38 cellular contexts compared by ENCODE assay signal in the genomic region with DNA sequence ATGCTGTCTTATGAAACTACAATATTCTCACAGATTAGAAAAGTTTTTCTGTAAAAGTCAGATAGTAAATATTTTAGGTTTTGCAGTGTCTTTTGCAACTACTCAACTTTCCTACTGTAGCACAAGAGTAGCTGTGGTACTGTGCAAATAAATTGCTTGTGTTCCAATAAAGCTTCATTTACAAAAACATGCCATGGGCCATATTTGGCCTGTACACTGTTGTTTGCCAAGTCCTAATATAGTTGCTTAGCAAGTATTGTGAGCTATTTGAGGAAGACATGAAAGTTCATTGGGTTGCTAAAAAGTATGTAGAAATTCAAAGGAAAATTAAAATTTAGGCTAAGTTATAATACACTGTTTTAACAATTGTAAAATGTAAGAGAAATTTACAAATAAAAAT.
"Had no signal": no experiment of that assay in that cellular context is flagged by ENCODE, and none has a peak within 500 bp of the region (broad histone marks: within the 10 kb centered on the region; RNA-seq: fewer than 3 reads in every experiment).

No MANE protein-coding gene starts in this region.

- H3K4me3 Mint-ChIP-seq: activated naive CD4-positive, alpha-beta T cell treated with anti-CD3 and anti-CD28 coated beads for 36 hours; activated naive CD4-positive, alpha-beta T cell treated with anti-CD3 and anti-CD28 coated beads, Interleukin-2, amount 10 ng/mL, durations not matched to agents 7 days and 5 days; activated naive CD4-positive, alpha-beta T cell treated with anti-CD3 and anti-CD28 coated beads, Interleukin-2, amount 50 U/mL, for 24 hours; activated naive CD8-positive, alpha-beta T cell; activated naive CD8-positive, alpha-beta T cell treated with anti-CD3 and anti-CD28 coated beads for 36 hours; activated naive CD8-positive, alpha-beta T cell treated with anti-CD3 and anti-CD28 coated beads, Interleukin-2, amount 10 ng/mL, durations not matched to agents 7 days and 5 days; activated naive CD8-positive, alpha-beta T cell treated with anti-CD3 and anti-CD28 coated beads, Interleukin-2, amount 50 U/mL, for 24 hours; activated T-cell treated with anti-CD3 and anti-CD28 coated beads, Interleukin-2, amount 50 U/mL, for 24 hours; activated T-cell treated with anti-CD3 and anti-CD28 coated beads, Interleukin-2, amount 50 U/mL, for 4 hours; activated T-cell treated with anti-CD3 and anti-CD28 coated beads, Interleukin-2, amount 50 U/mL, for 72 hours; activated T-helper 1 cell treated with anti-CD3 and anti-CD28 coated beads, Interleukin-12 subunit alpha, Interleukin-12 subunit beta, Interleukin-2, Interleukin-4 antibody, amounts not matched to agents 30 ng/mL and 10 ng/mL and 1 ng/mL, durations not matched to agents 14 hours and 24 hours and 36 hours; activated T-helper 17 cell treated with anti-CD3 and anti-CD28 coated beads, Interleukin-2, amount 50 U/mL, for 72 hours; brain; central memory CD8-positive, alpha-beta T cell had no signal

- ATAC-seq: activated naive CD4-positive, alpha-beta T cell treated with anti-CD3 and anti-CD28 coated beads, Interleukin-2, amount 50 U/mL, for 72 hours; activated naive CD8-positive, alpha-beta T cell treated with anti-CD3 and anti-CD28 coated beads, Interleukin-2, amount 50 U/mL, for 24 hours; activated T-cell treated with anti-CD3 and anti-CD28 coated beads, Interleukin-2, amount 50 U/mL, for 4 hours; activated T-cell treated with anti-CD3 and anti-CD28 coated beads, Interleukin-2, amount 50 U/mL, for 72 hours; activated T-helper 17 cell treated with anti-CD3 and anti-CD28 coated beads, Interleukin-2, amount 50 U/mL, for 72 hours; body of pancreas had no signal

- H3K9me3 Mint-ChIP-seq: activated naive CD4-positive, alpha-beta T cell treated with anti-CD3 and anti-CD28 coated beads, Interleukin-2, amount 10 ng/mL, durations not matched to agents 7 days and 5 days; activated naive CD4-positive, alpha-beta T cell treated with anti-CD3 and anti-CD28 coated beads, Interleukin-2, amount 50 U/mL, for 24 hours; activated naive CD8-positive, alpha-beta T cell treated with anti-CD3 and anti-CD28 coated beads, Interleukin-2, amount 10 ng/mL, durations not matched to agents 7 days and 5 days; activated naive CD8-positive, alpha-beta T cell treated with anti-CD3 and anti-CD28 coated beads, Interleukin-2, amount 50 U/mL, for 24 hours; activated T-cell treated with anti-CD3 and anti-CD28 coated beads, Interleukin-2, amount 50 U/mL, for 24 hours; activated T-cell treated with anti-CD3 and anti-CD28 coated beads, Interleukin-2, amount 50 U/mL, for 4 hours; activated T-helper 1 cell treated with anti-CD3 and anti-CD28 coated beads, Interleukin-12 subunit alpha, Interleukin-12 subunit beta, Interleukin-2, Interleukin-4 antibody, amounts not matched to agents 30 ng/mL and 10 ng/mL and 1 ng/mL, durations not matched to agents 14 hours and 24 hours and 36 hours; activated T-helper 2 cell treated with anti-CD3 and anti-CD28 coated beads, Interferon-gamma antibody, Interleukin-2, Interleukin-4, amounts not matched to agents 10 μg/mL and 5 μg/mL and 100 μg/mL, durations not matched to agents 14 hours and 24 hours and 36 hours; brain had no signal

- H3K4me1 ChIP-seq: adrenal gland, body of pancreas, breast epithelium had no signal

- H3K27me3 Mint-ChIP-seq: activated naive CD4-positive, alpha-beta T cell treated with anti-CD3 and anti-CD28 coated beads, Interleukin-2, amount 10 ng/mL, durations not matched to agents 7 days and 5 days; activated naive CD4-positive, alpha-beta T cell treated with anti-CD3 and anti-CD28 coated beads, Interleukin-2, amount 50 U/mL, for 24 hours; activated naive CD8-positive, alpha-beta T cell; activated naive CD8-positive, alpha-beta T cell treated with anti-CD3 and anti-CD28 coated beads for 36 hours; activated naive CD8-positive, alpha-beta T cell treated with anti-CD3 and anti-CD28 coated beads, Interleukin-2, amount 10 ng/mL, durations not matched to agents 7 days and 5 days; activated naive CD8-positive, alpha-beta T cell treated with anti-CD3 and anti-CD28 coated beads, Interleukin-2, amount 50 U/mL, for 24 hours; activated T-cell treated with anti-CD3 and anti-CD28 coated beads, Interleukin-2, amount 50 U/mL, for 24 hours; central memory CD8-positive, alpha-beta T cell had no signal

- H3K27ac Mint-ChIP-seq: activated naive CD4-positive, alpha-beta T cell treated with anti-CD3 and anti-CD28 coated beads for 36 hours; activated naive CD4-positive, alpha-beta T cell treated with anti-CD3 and anti-CD28 coated beads, Interleukin-2, amount 10 ng/mL, durations not matched to agents 7 days and 5 days; activated naive CD4-positive, alpha-beta T cell treated with anti-CD3 and anti-CD28 coated beads, Interleukin-2, amount 50 U/mL, for 24 hours; activated naive CD4-positive, alpha-beta T cell treated with anti-CD3 and anti-CD28 coated beads, Interleukin-2, amount 50 U/mL, for 72 hours; activated naive CD8-positive, alpha-beta T cell; activated naive CD8-positive, alpha-beta T cell treated with anti-CD3 and anti-CD28 coated beads for 36 hours; activated naive CD8-positive, alpha-beta T cell treated with anti-CD3 and anti-CD28 coated beads, Interleukin-2, amount 10 ng/mL, durations not matched to agents 7 days and 5 days; activated naive CD8-positive, alpha-beta T cell treated with anti-CD3 and anti-CD28 coated beads, Interleukin-2, amount 50 U/mL, for 24 hours; activated T-cell treated with anti-CD3 and anti-CD28 coated beads, Interleukin-2, amount 50 U/mL, for 24 hours; activated T-cell treated with anti-CD3 and anti-CD28 coated beads, Interleukin-2, amount 50 U/mL, for 72 hours; activated T-helper 1 cell treated with anti-CD3 and anti-CD28 coated beads, Interleukin-12 subunit alpha, Interleukin-12 subunit beta, Interleukin-2, Interleukin-4 antibody, amounts not matched to agents 30 ng/mL and 10 ng/mL and 1 ng/mL, durations not matched to agents 14 hours and 24 hours and 36 hours; activated T-helper 17 cell treated with anti-CD3 and anti-CD28 coated beads, Interleukin-2, amount 50 U/mL, for 72 hours; activated T-helper 2 cell treated with anti-CD3 and anti-CD28 coated beads, Interferon-gamma antibody, Interleukin-2, Interleukin-4, amounts not matched to agents 10 μg/mL and 5 μg/mL and 100 μg/mL, durations not matched to agents 14 hours and 24 hours and 36 hours; brain had no signal

- H3K4me1 Mint-ChIP-seq: activated naive CD4-positive, alpha-beta T cell treated with anti-CD3 and anti-CD28 coated beads, Interleukin-2, amount 10 ng/mL, durations not matched to agents 7 days and 5 days; activated naive CD4-positive, alpha-beta T cell treated with anti-CD3 and anti-CD28 coated beads, Interleukin-2, amount 50 U/mL, for 24 hours; activated naive CD8-positive, alpha-beta T cell treated with anti-CD3 and anti-CD28 coated beads for 36 hours; activated naive CD8-positive, alpha-beta T cell treated with anti-CD3 and anti-CD28 coated beads, Interleukin-2, amount 10 ng/mL, durations not matched to agents 7 days and 5 days; activated naive CD8-positive, alpha-beta T cell treated with anti-CD3 and anti-CD28 coated beads, Interleukin-2, amount 50 U/mL, for 24 hours; activated T-helper 17 cell treated with anti-CD3 and anti-CD28 coated beads, Interleukin-2, amount 50 U/mL, for 72 hours; brain; central memory CD8-positive, alpha-beta T cell had no signal

- H3K4me3 ChIP-seq: adrenal gland, ascending aorta, body of pancreas, breast epithelium, cardiac muscle cell had no signal

- H3K27ac ChIP-seq: adrenal gland, body of pancreas, brain microvascular endothelial cell, breast epithelium, cardiac muscle cell had no signal

- DNase-seq: activated effector memory CD4-positive, alpha-beta T cell treated with anti-CD3 and anti-CD28 coated beads, Interleukin-2, amount 50 U/mL, for 16 hours; activated effector memory CD4-positive, alpha-beta T cell treated with Interleukin-2 at 50 U/mL for 16 hours; activated gamma-delta T cell; activated gamma-delta T cell treated with Interleukin-2 at 50 U/mL for 16 hours; activated naive CD4-positive, alpha-beta T cell; activated naive CD4-positive, alpha-beta T cell treated with anti-CD3 and anti-CD28 coated beads for 36 hours; activated naive CD4-positive, alpha-beta T cell treated with anti-CD3 and anti-CD28 coated beads, Interleukin-2, amount 10 ng/mL, durations not matched to agents 7 days and 5 days; activated naive CD4-positive, alpha-beta T cell treated with anti-CD3 and anti-CD28 coated beads, Interleukin-2, amount 50 U/mL, for 16 hours; activated naive CD4-positive, alpha-beta T cell treated with Interleukin-2 at 50 U/mL for 16 hours; activated naive CD8-positive, alpha-beta T cell treated with anti-CD3 and anti-CD28 coated beads for 36 hours; activated naive CD8-positive, alpha-beta T cell treated with anti-CD3 and anti-CD28 coated beads, Interleukin-2, amount 10 ng/mL, durations not matched to agents 7 days and 5 days; activated naive CD8-positive, alpha-beta T cell treated with anti-CD3 and anti-CD28 coated beads, Interleukin-2, amount 50 U/mL, for 24 hours; activated T-cell treated with anti-CD3 and anti-CD28 coated beads, Interleukin-2, amount 50 U/mL, for 1 hour; activated T-cell treated with anti-CD3 and anti-CD28 coated beads, Interleukin-2, amount 50 U/mL, for 24 hours; activated T-cell treated with anti-CD3 and anti-CD28 coated beads, Interleukin-2, amount 50 U/mL, for 4 hours; activated T-cell treated with anti-CD3 and anti-CD28 coated beads, Interleukin-2, amount 50 U/mL, for 48 hours; activated T-cell treated with anti-CD3 and anti-CD28 coated beads, Interleukin-2, amount 50 U/mL, for 72 hours; adrenal gland; amniotic stem cell; amygdala; anterior cingulate cortex; aorta; body of pancreas; brain microvascular endothelial cell; caudate nucleus; central memory CD4-positive, alpha-beta T cell; cerebellar nuclear complex had no signal

- H3K36me3 Mint-ChIP-seq: activated naive CD4-positive, alpha-beta T cell treated with anti-CD3 and anti-CD28 coated beads, Interleukin-2, amount 10 ng/mL, durations not matched to agents 7 days and 5 days; activated naive CD4-positive, alpha-beta T cell treated with anti-CD3 and anti-CD28 coated beads, Interleukin-2, amount 50 U/mL, for 24 hours; activated naive CD4-positive, alpha-beta T cell treated with anti-CD3 and anti-CD28 coated beads, Interleukin-2, amount 50 U/mL, for 72 hours; activated naive CD8-positive, alpha-beta T cell; activated naive CD8-positive, alpha-beta T cell treated with anti-CD3 and anti-CD28 coated beads for 36 hours; activated naive CD8-positive, alpha-beta T cell treated with anti-CD3 and anti-CD28 coated beads, Interleukin-2, amount 10 ng/mL, durations not matched to agents 7 days and 5 days; brain had no signal

- H3K36me3 ChIP-seq: adrenal gland, ascending aorta, brain microvascular endothelial cell, breast epithelium, cardiac muscle cell had no signal

- H3K27me3 ChIP-seq: adrenal gland, ascending aorta, body of pancreas, brain microvascular endothelial cell, breast epithelium, cardiac muscle cell had no signal

- H3K9me3 ChIP-seq: adrenal gland, ascending aorta, body of pancreas, breast epithelium had no signal
